ENCODE assay signal across 8 cellular contexts in genomic region chr14:20468773-20469241, GRCh38. TPM values are rescaled to one million over a fixed set of nuclear protein-coding genes. Genes with fewer than 3 reads are reported as not detected.
DNase-seq lines count a peak whose midpoint lies in the region; ATAC-seq and TF ChIP-seq lines count a peak whose summit lies in the region.

No MANE protein-coding gene starts in this region.

- no peak overlapping the region for H2AK5ac ChIP-seq in trophoblast cell (ENCODE audit: low read length)

- TF ChIP-seq CTCF in Peyer's patch (IDR thresholded peaks at IDR 0.05) (no peak), esophagus squamous epithelium (IDR thresholded peaks at IDR 0.05) (no peak), foreskin keratinocyte (conservative IDR thresholded peaks at IDR 0.05) (no peak)

- peaks cover 10% of the 10 kb centered on the region for H3K79me1 ChIP-seq in trophoblast cell (ENCODE audit: low read length)

- 27 to 47% methylated on average over 8 to 16 of the region's 16 CpGs for WGBS in esophagus squamous epithelium, 2 donors
- no CpG with 5 or more reads among the region's 16 CpGs for WGBS in trophoblast cell (ENCODE audit: extremely low coverage, insufficient coverage, insufficient read length)

- peak overlapping the region; percentile 81 for H3K4me2 ChIP-seq in trophoblast cell (ENCODE audit: low read length)

- no peak overlapping the region for H3K18ac ChIP-seq in trophoblast cell (ENCODE audit: low read length)

- DNase-seq in NCI-H82 (lab: John Stamatoyannopoulos, UW) (peak; percentile 46), NCI-H82 treated with DMSO at 0.1 percent for 48 hours (lab: John Stamatoyannopoulos, UW; ENCODE audit: unreplicated experiment) (no peak), Peyer's patch (no peak), esophagus squamous epithelium (lab: John Stamatoyannopoulos, UW) (no peak), trophoblast cell (no peak), foreskin keratinocyte (no peak)

- no peak overlapping the region for H3K9ac ChIP-seq in trophoblast cell (ENCODE audit: low read length)

- no peak overlapping the region for H2BK12ac ChIP-seq in trophoblast cell (ENCODE audit: low read length)

- H3K14ac ChIP-seq in trophoblast cell (ENCODE audit: low read length): no peak overlapping the region

- peak overlapping the region; percentile 40 for H4K8ac ChIP-seq in trophoblast cell (ENCODE audit: low read depth, low read length)

- TF ChIP-seq POLR2A in Peyer's patch (IDR thresholded peaks at IDR 0.05) (no peak), esophagus squamous epithelium (IDR thresholded peaks at IDR 0.05) (no peak)

- peaks cover 0 to 15% (median 0%) of the 10 kb centered on the region in 3 donors for H3K36me3 ChIP-seq in Peyer's patch
- peaks cover 0 to 19% (median 9%) of the 10 kb centered on the region in 3 donors for H3K36me3 ChIP-seq in esophagus squamous epithelium
- H3K36me3 ChIP-seq in trophoblast cell (ENCODE audit: control insufficient read depth in 1 of 2, insufficient read depth in 2 of 2, low read length in 2 of 2): peaks cover 3 to 7% of the 10 kb centered on the region in 2 experiments

- no peak overlapping the region for H3K23ac ChIP-seq in trophoblast cell (ENCODE audit: low read length)

- H2AFZ ChIP-seq in trophoblast cell (ENCODE audit: insufficient read depth, low read length, poor library complexity): peak overlapping the region; percentile 54

- no peak overlapping the region for H2BK5ac ChIP-seq in trophoblast cell (ENCODE audit: low read depth, low read length, poor library complexity)

- H3K27me3 ChIP-seq in Peyer's patch (no peaks in the 10 kb centered on the region), esophagus squamous epithelium (no peaks in the 10 kb centered on the region), trophoblast cell (ENCODE audit: insufficient read depth, low read length) (no peaks in the 10 kb centered on the region), foreskin keratinocyte (no peaks in the 10 kb centered on the region)

- H3K4me1 ChIP-seq in Peyer's patch: peaks cover 0 to 12% (median 6%) of the 10 kb centered on the region in 4 donors
- peaks cover 0 to 35% (median 17%) of the 10 kb centered on the region in 3 donors for H3K4me1 ChIP-seq in esophagus squamous epithelium
- peaks cover 2 to 8% of the 10 kb centered on the region in 2 experiments for H3K4me1 ChIP-seq in trophoblast cell (ENCODE audit: control insufficient read depth in 1 of 2, insufficient read depth in 2 of 2, low read length in 2 of 2)
- no peaks in the 10 kb centered on the region for H3K4me1 ChIP-seq in foreskin keratinocyte

- peak overlapping the region; percentile 83 to 96 (median 92) for H3K27ac ChIP-seq in Peyer's patch
- peak overlapping the region; percentile 93 to 98 (median 94) for H3K27ac ChIP-seq in esophagus squamous epithelium
- no peak overlapping the region for H3K27ac ChIP-seq in trophoblast cell (ENCODE audit: low read depth, low read length)
- H3K27ac ChIP-seq in foreskin keratinocyte: no peak overlapping the region

- intact Hi-C loops in esophagus squamous epithelium (cut with DNase I): no loop called here

- ATAC-seq in GM21717 (IDR thresholded peaks at IDR 0.05; ENCODE audit: unreplicated experiment) (no peak), HG02870 (IDR thresholded peaks at IDR 0.05; ENCODE audit: unreplicated experiment) (no peak), foreskin keratinocyte (no peak)

- H3K4ac ChIP-seq in trophoblast cell (ENCODE audit: low read depth, low read length): no peak overlapping the region

- no peak overlapping the region for H4K91ac ChIP-seq in trophoblast cell (ENCODE audit: low read depth, low read length)

- H3K4me3 ChIP-seq in Peyer's patch (peak overlapping the region; percentile 73 to 88 (median 82)), esophagus squamous epithelium (peak overlapping the region; percentile 82 to 91 (median 87)), trophoblast cell (ENCODE audit: low read depth, low read length) (no peak overlapping the region)

- peaks cover 2% of the 10 kb centered on the region for H3K79me2 ChIP-seq in trophoblast cell (ENCODE audit: control insufficient read depth, insufficient read depth, low read length, poor library complexity)

- H3K9me3 ChIP-seq in Peyer's patch (no peaks in the 10 kb centered on the region), esophagus squamous epithelium (no peaks in the 10 kb centered on the region), trophoblast cell (ENCODE audit: insufficient read depth, low read depth, low read length) (no peaks in the 10 kb centered on the region)

- H2BK120ac ChIP-seq in trophoblast cell (ENCODE audit: insufficient read depth, low read length, poor library complexity): no peak overlapping the region

- no peak overlapping the region for H4K12ac ChIP-seq in trophoblast cell (ENCODE audit: low read depth, low read length)

RNA-seq across cellular contexts. Expression of gene PNP, which starts 0.4 kb away (rescaled TPM):
- total RNA-seq in Peyer's patch (10 to 100 TPM; 51.4 to 70.1 (median 53.7) TPM), esophagus squamous epithelium (100 to 1,000 TPM in 2 of 4 donors, 10 to 100 TPM in 2; 84.4 to 155 (median 104) TPM), foreskin keratinocyte (120 and 146 TPM in 2 replicates)
- polyA plus RNA-seq in trophoblast cell (2013): 40.7 and 41.3 TPM in 2 replicates
- polyA plus RNA-seq in foreskin keratinocyte: 130 and 142 TPM in 2 replicates

RNA-seq across cellular contexts. Expression of gene PIP4P1, which starts 7.6 kb away (rescaled TPM):
- total RNA-seq in Peyer's patch (10 to 100 TPM; 22.3 to 60.9 (median 31.1) TPM), esophagus squamous epithelium (10 to 100 TPM; 15.8 to 25.7 (median 19.1) TPM), foreskin keratinocyte (23.0 and 23.8 TPM in 2 replicates)
- 22.1 and 23.5 TPM in 2 replicates for polyA plus RNA-seq in trophoblast cell (2013)
- 27.2 and 29.2 TPM in 2 replicates for polyA plus RNA-seq in foreskin keratinocyte

RNA-seq across cellular contexts. Expression of gene APEX1, which starts 13.8 kb away (rescaled TPM):
- total RNA-seq in Peyer's patch (100 to 1,000 TPM in 1 of 4 donors, 10 to 100 TPM in 3; 79.8 to 142 (median 92.0) TPM), esophagus squamous epithelium (100 to 1,000 TPM in 3 of 4 donors, 10 to 100 TPM in 1; 75.7 to 132 (median 115) TPM), foreskin keratinocyte (112 and 128 TPM in 2 replicates)
- polyA plus RNA-seq in trophoblast cell (2013): 178 and 184 TPM in 2 replicates
- 207 and 226 TPM in 2 replicates for polyA plus RNA-seq in foreskin keratinocyte

RNA-seq across cellular contexts. Expression of gene OSGEP, which starts 14.2 kb away (rescaled TPM):
- 100 to 1,000 TPM in 3 of 4 donors, 10 to 100 TPM in 1; 58.3 to 112 (median 102) TPM for total RNA-seq in Peyer's patch
- 10 to 100 TPM; 22.3 to 41.6 (median 26.6) TPM for total RNA-seq in esophagus squamous epithelium
- polyA plus RNA-seq in trophoblast cell (2013): 14.7 and 15.6 TPM in 2 replicates
- total RNA-seq in foreskin keratinocyte: 22.6 and 23.3 TPM in 2 replicates
- 24.9 and 31.9 TPM in 2 replicates for polyA plus RNA-seq in foreskin keratinocyte

RNA-seq across cellular contexts. Expression of gene KLHL33, which starts 32.8 kb away (rescaled TPM):
- total RNA-seq in Peyer's patch: under 1 TPM in 1 of 4 donors, not detected in 3; 0.13 TPM
- total RNA-seq in esophagus squamous epithelium: under 1 TPM in 1 of 4 donors, not detected in 3; 0.57 TPM
- polyA plus RNA-seq in trophoblast cell (2013): not detected in 2 replicates
- not detected in 2 replicates for total RNA-seq in foreskin keratinocyte
- not detected in 2 replicates for polyA plus RNA-seq in foreskin keratinocyte

Comparison
In these comparisons a context has a peak if more than half of its experiments do, and no peak if none do; other contexts are left out.
1. H3K27ac ChIP-seq: peak in Peyer's patch (4 of 4) and esophagus squamous epithelium (4 of 4); none in trophoblast cell (single experiment) and foreskin keratinocyte (single experiment).